In the genomic region with DNA sequence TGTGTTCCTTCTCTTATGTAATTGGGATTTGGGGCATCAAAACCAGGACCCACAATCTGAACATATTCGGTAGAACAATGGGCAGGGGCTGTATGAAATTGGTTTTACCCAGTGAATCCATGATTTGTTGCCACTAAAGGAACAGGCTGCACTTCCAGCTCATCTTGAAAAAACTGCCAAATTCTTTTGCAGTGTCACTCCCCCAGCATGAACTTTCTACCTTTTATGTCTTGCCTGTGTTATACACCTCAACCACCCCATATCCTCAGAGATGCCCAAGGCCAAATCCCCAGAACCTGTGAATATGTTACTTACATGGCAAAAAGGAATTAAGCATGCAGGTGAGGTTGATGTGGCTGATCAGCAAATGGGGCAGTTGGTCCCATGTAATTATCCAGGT, we compare ENCODE assay signal across 23 cellular contexts.
"Had no signal": no experiment of that assay in that cellular context is flagged by ENCODE, and none has a peak within 500 bp of the region (broad histone marks: within the 10 kb centered on the region; RNA-seq: fewer than 3 reads in every experiment).

No MANE protein-coding gene starts in this region.

- H3K27ac ChIP-seq: coronary artery, dorsolateral prefrontal cortex, epithelial cell of prostate, esophagus squamous epithelium, gastrocnemius medialis, heart right ventricle, left lung, lower lobe of right lung had no signal

- H3K36me3 ChIP-seq: esophagus squamous epithelium, gastrocnemius medialis, heart right ventricle, left lung, lower lobe of right lung had no signal

- H3K9me3 ChIP-seq: esophagus squamous epithelium, gastrocnemius medialis, heart right ventricle, mucosa of descending colon had no signal

- DNase-seq: dermis blood vessel endothelial cell; dorsolateral prefrontal cortex; effector CD4-positive, alpha-beta T cell; effector memory CD4-positive, alpha-beta T cell; erythroblast; esophagus squamous epithelium; foreskin fibroblast; foreskin melanocyte; gastrocnemius medialis; glutamatergic neuron; head of caudate nucleus; heart right ventricle; hippocampal formation; left cardiac atrium; left lung; left ventricle myocardium superior; lower lobe of right lung; mesenchymal stem cell; mucosa of descending colon; naive B cell; naive thymus-derived CD8-positive, alpha-beta T cell had no signal

- H3K27me3 ChIP-seq: dorsolateral prefrontal cortex, esophagus squamous epithelium, gastrocnemius medialis, heart right ventricle, left lung had no signal

- H3K4me3 ChIP-seq: coronary artery, dorsolateral prefrontal cortex, esophagus squamous epithelium, gastrocnemius medialis, heart right ventricle, left lung, lower lobe of right lung, mucosa of descending colon had no signal

- ATAC-seq: gastrocnemius medialis; heart right ventricle; left cardiac atrium; left lung; left ventricle myocardium superior; lower lobe of right lung; mucosa of descending colon; naive thymus-derived CD8-positive, alpha-beta T cell had no signal

- H3K4me1 ChIP-seq: esophagus squamous epithelium, gastrocnemius medialis, left lung, lower lobe of right lung had no signal
